ENCODE assay signal across 30 cellular contexts in genomic region chr11:78916759-78917158, GRCh38.
DNase-seq lines count a peak whose midpoint lies in the region; ATAC-seq, FAIRE-seq and TF ChIP-seq lines count a peak whose summit lies in the region.
"Had no signal": no experiment of that assay in that cellular context is flagged by ENCODE, and none has a peak within 500 bp of the region (broad histone marks: within the 10 kb centered on the region; RNA-seq: fewer than 3 reads in every experiment).

No MANE protein-coding gene starts in this region.

- H3K36me3 Mint-ChIP-seq in MCF 10A (ENCODE audit: insufficient read depth, unreplicated experiment) (no peaks in the 10 kb centered on the region), endodermal cell (ENCODE audit: low read depth) (no peaks in the 10 kb centered on the region), type B pancreatic cell (peaks cover 11% of the 10 kb centered on the region)
- H3K36me3 Mint-ChIP-seq: activated naive CD8-positive, alpha-beta T cell; natural killer cell treated with Interleukin-12 subunit alpha and Interleukin-12 subunit beta and Interleukin-15 and Interleukin-18, amount 100 ng/mL, for 72 hours had no signal

- no peak overlapping the region for H3K27ac Mint-ChIP-seq in MCF 10A (ENCODE audit: low read depth, unreplicated experiment)
- H3K27ac Mint-ChIP-seq in endodermal cell = no peak overlapping the region
- H3K27ac Mint-ChIP-seq in type B pancreatic cell = no peak overlapping the region
- H3K27ac Mint-ChIP-seq: activated naive CD8-positive, alpha-beta T cell; natural killer cell treated with Interleukin-12 subunit alpha and Interleukin-12 subunit beta and Interleukin-15 and Interleukin-18, amount 100 ng/mL, for 72 hours; stimulated activated naive CD8-positive, alpha-beta T cell treated with anti-CD3 and anti-CD28 coated beads, Interleukin-15, Interleukin-2, amounts not matched to agents 100 ng/mL and 50 ng/mL, for 24 hours had no signal

- H2AFZ ChIP-seq in mammary epithelial cell (ENCODE audit: low read depth, low read length) (no peak overlapping the region), OCI-LY3 (ENCODE audit: low read depth, low read length) (no peak overlapping the region)

- H3K27ac ChIP-seq in mammary epithelial cell (ENCODE audit: insufficient read depth, low read depth, low read length) = no peak overlapping the region
- no peak overlapping the region for H3K27ac ChIP-seq in OCI-LY3 (ENCODE audit: low read length)
- H3K27ac ChIP-seq in endodermal cell (ENCODE audit: low read depth, low read length) = no peak overlapping the region
- H3K27ac ChIP-seq: BLaER1, esophagus squamous epithelium, heart left ventricle, KMS-11, pancreas, right lobe of liver, SJSA1, tibial artery had no signal

- H3K79me2 ChIP-seq in mammary epithelial cell (ENCODE audit: insufficient read depth, low read length) = no peaks in the 10 kb centered on the region
- H3K79me2 ChIP-seq in OCI-LY3 (ENCODE audit: low read length) = no peaks in the 10 kb centered on the region

- in situ Hi-C loops in mammary epithelial cell (cut with MboI; ENCODE audit: low sequenced_read_pairs in 2 of 2) = no loop called here

- H3K9ac ChIP-seq in mammary epithelial cell (ENCODE audit: insufficient read depth, low read length) (no peak overlapping the region), OCI-LY3 (ENCODE audit: low read length) (no peak overlapping the region), endodermal cell (ENCODE audit: extremely low read depth, low read length, poor library complexity, severe bottlenecking) (no peak overlapping the region)
- H3K9ac ChIP-seq: BLaER1, KMS-11 had no signal

- TF ChIP-seq CTCF in MCF 10A (IDR thresholded peaks at IDR 0.05; ENCODE audit: unreplicated experiment) (peak; percentile 0), mammary epithelial cell (conservative IDR thresholded peaks at IDR 0.05 in 1 of 2, IDR thresholded peaks at IDR 0.05 in 1 of 2; ENCODE audit: extremely low read depth in 1 of 2, insufficient read depth in 1 of 2, low read depth in 1 of 2, low read length in 2 of 2) (peak in 1 of 2 donors; percentile 34), OCI-LY3 (IDR thresholded peaks at IDR 0.05; ENCODE audit: low read depth, low read length) (peak; percentile 27; the same call in 1 of the 2 replicates), endodermal cell (conservative IDR thresholded peaks at IDR 0.05) (peak; percentile 48), type B pancreatic cell (conservative IDR thresholded peaks at IDR 0.05) (peak; percentile 18)

- no peak overlapping the region for H3K4me3 Mint-ChIP-seq in MCF 10A (ENCODE audit: unreplicated experiment)
- no peak overlapping the region for H3K4me3 Mint-ChIP-seq in endodermal cell
- H3K4me3 Mint-ChIP-seq in type B pancreatic cell = no peak overlapping the region
- H3K4me3 Mint-ChIP-seq: activated naive CD8-positive, alpha-beta T cell; natural killer cell treated with Interleukin-12 subunit alpha and Interleukin-12 subunit beta and Interleukin-15 and Interleukin-18, amount 100 ng/mL, for 72 hours; stimulated activated naive CD8-positive, alpha-beta T cell treated with anti-CD3 and anti-CD28 coated beads, Interleukin-15, Interleukin-2, amounts not matched to agents 100 ng/mL and 50 ng/mL, for 24 hours had no signal

- no TSS peak for BruUV-seq in MCF 10A (replicated peaks; lab: Mats Ljungman, UMichigan)
- BruUV-seq in mammary epithelial cell (replicated peaks; lab: Mats Ljungman, UMichigan) = no TSS peak

- CTCF ChIA-PET in MCF 10A (lab: Yijun Ruan, JAX) (no interaction called here), mammary epithelial cell (lab: Charles Lee; ENCODE audit: low non-redundant PET) (no interaction called here)

- intact Hi-C loops in MCF 10A (cut with micrococcal nuclease) (no loop called here), mammary epithelial cell (cut with micrococcal nuclease) (no loop called here)

- H3K36me3 ChIP-seq in mammary epithelial cell (ENCODE audit: insufficient read depth, low read length) (no peaks in the 10 kb centered on the region), OCI-LY3 (replicated peaks; ENCODE audit: low read depth, low read length) (no peaks in the 10 kb centered on the region), endodermal cell (ENCODE audit: control insufficient read depth, insufficient read depth, low read length) (no peaks in the 10 kb centered on the region)
- H3K36me3 ChIP-seq: BLaER1, esophagus squamous epithelium, heart left ventricle, pancreas, right lobe of liver, SJSA1, tibial artery had no signal

- H3K9me3 ChIP-seq in mammary epithelial cell (replicated peaks; ENCODE audit: insufficient read depth, low read length) = no peaks in the 10 kb centered on the region
- H3K9me3 ChIP-seq in OCI-LY3 (ENCODE audit: insufficient read depth, low read length) = no peaks in the 10 kb centered on the region
- H3K9me3 ChIP-seq in endodermal cell (ENCODE audit: control insufficient read depth, low read length) = no peaks in the 10 kb centered on the region
- H3K9me3 ChIP-seq: BLaER1, Caco-2, esophagus squamous epithelium, heart left ventricle, pancreas, right lobe of liver, SJSA1, tibial artery had no signal

- no peaks in the 10 kb centered on the region for H3K4me1 Mint-ChIP-seq in MCF 10A (ENCODE audit: insufficient read depth, unreplicated experiment)
- peaks cover 9% of the 10 kb centered on the region for H3K4me1 Mint-ChIP-seq in endodermal cell
- peaks cover 52% of the 10 kb centered on the region for H3K4me1 Mint-ChIP-seq in type B pancreatic cell (ENCODE audit: unreplicated experiment)

- no peak overlapping the region for H3K4me3 ChIP-seq in mammary epithelial cell (replicated peaks in 1 of 3; ENCODE audit: insufficient read depth in 1 of 3, low read depth in 2 of 3, low read length in 3 of 3)
- no peak overlapping the region for H3K4me3 ChIP-seq in OCI-LY3 (ENCODE audit: low read length)
- no peak overlapping the region for H3K4me3 ChIP-seq in endodermal cell (ENCODE audit: low read length)
- H3K4me3 ChIP-seq: BLaER1, esophagus squamous epithelium, heart left ventricle, pancreas, right lobe of liver, SJSA1, tibial artery had no signal

- no peak for ATAC-seq in GM21619 (IDR thresholded peaks at IDR 0.05; ENCODE audit: unreplicated experiment)
- ATAC-seq: heart left ventricle; left lobe of liver; natural killer cell treated with Interleukin-12 subunit alpha and Interleukin-12 subunit beta and Interleukin-15 and Interleukin-18, amount 100 ng/mL, for 72 hours; pancreas; right lobe of liver had no signal

- dilution Hi-C loops in mammary epithelial cell (cut with HindIII; ENCODE audit: low sequenced_read_pairs) = no loop called here

- H3K9me3 Mint-ChIP-seq in MCF 10A (ENCODE audit: unreplicated experiment) (no peaks in the 10 kb centered on the region), endodermal cell (no peaks in the 10 kb centered on the region), type B pancreatic cell (no peaks in the 10 kb centered on the region)
- H3K9me3 Mint-ChIP-seq: natural killer cell treated with Interleukin-12 subunit alpha and Interleukin-12 subunit beta and Interleukin-15 and Interleukin-18, amount 100 ng/mL, for 72 hours; stimulated activated naive CD8-positive, alpha-beta T cell treated with anti-CD3 and anti-CD28 coated beads, Interleukin-15, Interleukin-2, amounts not matched to agents 100 ng/mL and 50 ng/mL, for 24 hours had no signal

- H3K4me2 ChIP-seq in mammary epithelial cell (ENCODE audit: insufficient read depth, low read depth, low read length) = no peak overlapping the region
- H3K4me2 ChIP-seq in OCI-LY3 (ENCODE audit: low read length) = no peak overlapping the region
- H3K4me2 ChIP-seq: BLaER1, KMS-11 had no signal

- POLR2A ChIA-PET in MCF 10A (lab: Yijun Ruan, JAX) = no interaction called here

- H4K20me1 ChIP-seq in mammary epithelial cell (ENCODE audit: insufficient read depth, low read length) = no peaks in the 10 kb centered on the region
- peaks cover 3% of the 10 kb centered on the region; the same call in 1 of the 2 replicates for H4K20me1 ChIP-seq in OCI-LY3 (ENCODE audit: insufficient read depth, low read length)

- 23% methylated on average over 1 of the region's 1 CpG for WGBS in mammary epithelial cell (ENCODE audit: low coverage, missing lambda C conversion rate)
- 80 to 100% methylated on average over 1 of the region's 1 CpG for WGBS in endodermal cell (ENCODE audit: insufficient coverage in 1 of 2, insufficient read length in 1 of 2), 2 experiments

- H3K27me3 Mint-ChIP-seq in MCF 10A (ENCODE audit: insufficient read depth, unreplicated experiment) = no peaks in the 10 kb centered on the region
- no peaks in the 10 kb centered on the region for H3K27me3 Mint-ChIP-seq in endodermal cell (ENCODE audit: insufficient read depth)
- H3K27me3 Mint-ChIP-seq in type B pancreatic cell = peaks cover 4% of the 10 kb centered on the region

- no peak for FAIRE-seq in frontal cortex (lab: Jason Lieb, UNC)
- FAIRE-seq: astrocyte, G401.6, pancreas, RCC 7860 had no signal

- H3K27me3 ChIP-seq in mammary epithelial cell (ENCODE audit: insufficient read depth, low read length) (no peaks in the 10 kb centered on the region), OCI-LY3 (ENCODE audit: low read depth, low read length) (no peaks in the 10 kb centered on the region), endodermal cell (ENCODE audit: control insufficient read depth, insufficient read depth, low read length, poor library complexity, severe bottlenecking) (no peaks in the 10 kb centered on the region)
- H3K27me3 ChIP-seq: BLaER1, esophagus squamous epithelium, pancreas, right lobe of liver, SJSA1, tibial artery had no signal

- DNase-seq in MCF 10A (ENCODE audit: unreplicated experiment) (no peak), mammary epithelial cell (no peak), endodermal cell (no peak), type B pancreatic cell (ENCODE audit: extremely low spot score, unreplicated experiment) (no peak), frontal cortex (ENCODE audit: low spot score in 2 of 2) (no peak), DMS79 treated with DMSO at 0.1 percent for 48 hours (lab: John Stamatoyannopoulos, UW) (no peak)
- DNase-seq: 8988T; activated CD4-positive, alpha-beta T cell treated with anti-CD3 and anti-CD28 coated beads for 48 hours; Caco-2; cerebellar nuclear complex; esophagus squamous epithelium; heart left ventricle; NCI-H1092; NCI-H1930; pancreas; right lobe of liver; T-helper 2 cell; tibial artery had no signal

- H3K4me1 ChIP-seq in mammary epithelial cell (ENCODE audit: insufficient read depth, low read length) = no peaks in the 10 kb centered on the region
- peaks cover 10% of the 10 kb centered on the region for H3K4me1 ChIP-seq in OCI-LY3 (ENCODE audit: low read length)
- peaks cover 5% of the 10 kb centered on the region for H3K4me1 ChIP-seq in endodermal cell (ENCODE audit: control insufficient read depth, insufficient read depth, low read length)
- H3K4me1 ChIP-seq: Caco-2, esophagus squamous epithelium, pancreas, right lobe of liver, SJSA1, tibial artery had no signal
